ENCODE assay signal across 1 cellular context in the genomic region with DNA sequence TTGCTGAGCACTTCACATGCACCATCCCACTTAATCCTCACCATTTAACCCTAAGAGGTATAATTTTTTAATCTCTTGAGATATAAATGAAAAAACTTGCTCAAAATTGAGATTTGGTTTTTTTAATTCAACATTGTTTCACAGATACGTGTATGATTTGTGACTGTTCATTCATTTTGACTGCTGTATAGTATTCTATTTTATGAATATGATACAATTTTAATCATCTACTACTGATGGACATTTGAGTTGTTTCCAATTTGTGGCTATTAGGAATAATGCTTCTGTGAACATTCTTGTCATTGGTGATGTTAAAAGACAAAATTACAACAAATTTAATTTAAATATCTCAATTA.
TF ChIP-seq lines count a peak whose summit lies in the region.

No MANE protein-coding gene starts in this region.

TF ChIP-seq in HEK293, 187 proteins besides CTCF, POLR2A, EP300 and RAD21 (continued from another document):
- TF ChIP-seq, protein P1, sequence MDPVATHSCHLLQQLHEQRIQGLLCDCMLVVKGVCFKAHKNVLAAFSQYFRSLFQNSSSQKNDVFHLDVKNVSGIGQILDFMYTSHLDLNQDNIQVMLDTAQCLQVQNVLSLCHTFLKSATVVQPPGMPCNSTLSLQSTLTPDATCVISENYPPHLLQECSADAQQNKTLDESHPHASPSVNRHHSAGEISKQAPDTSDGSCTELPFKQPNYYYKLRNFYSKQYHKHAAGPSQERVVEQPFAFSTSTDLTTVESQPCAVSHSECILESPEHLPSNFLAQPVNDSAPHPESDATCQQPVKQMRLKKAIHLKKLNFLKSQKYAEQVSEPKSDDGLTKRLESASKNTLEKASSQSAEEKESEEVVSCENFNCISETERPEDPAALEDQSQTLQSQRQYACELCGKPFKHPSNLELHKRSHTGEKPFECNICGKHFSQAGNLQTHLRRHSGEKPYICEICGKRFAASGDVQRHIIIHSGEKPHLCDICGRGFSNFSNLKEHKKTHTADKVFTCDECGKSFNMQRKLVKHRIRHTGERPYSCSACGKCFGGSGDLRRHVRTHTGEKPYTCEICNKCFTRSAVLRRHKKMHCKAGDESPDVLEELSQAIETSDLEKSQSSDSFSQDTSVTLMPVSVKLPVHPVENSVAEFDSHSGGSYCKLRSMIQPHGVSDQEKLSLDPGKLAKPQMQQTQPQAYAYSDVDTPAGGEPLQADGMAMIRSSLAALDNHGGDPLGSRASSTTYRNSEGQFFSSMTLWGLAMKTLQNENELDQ (tag by site-specific recombination; IDR thresholded peaks at IDR 0.05; ENCODE audit: low read depth): no peak
TF ChIP-seq in HEK293: peak in this region for 5.
